Comparison of ENCODE assay signal across 20 cellular contexts in genomic region chr7:155652156-155653124, GRCh38. TPM values are rescaled to one million over a fixed set of nuclear protein-coding genes. Genes with fewer than 3 reads are reported as not detected.
DNase-seq lines count a peak whose midpoint lies in the region; ATAC-seq, FAIRE-seq and TF ChIP-seq lines count a peak whose summit lies in the region.
"Had no signal": no experiment of that assay in that cellular context is flagged by ENCODE, and none has a peak within 500 bp of the region (broad histone marks: within the 10 kb centered on the region; RNA-seq: fewer than 3 reads in every experiment).

No MANE protein-coding gene starts in this region.

- peaks cover 2% of the 10 kb centered on the region for H3K36me3 ChIP-seq in IMR-90 (ENCODE audit: control insufficient read depth, insufficient read depth, low read length)
- H3K36me3 ChIP-seq in small intestine (ENCODE audit: control insufficient read depth in 2 of 2, insufficient read depth in 2 of 2, low read length in 2 of 2): peaks cover 6% of the 10 kb centered on the region in 2 donors

- H3K27me3 ChIP-seq in IMR-90 (ENCODE audit: control insufficient read depth, insufficient read depth, low read length) (no peaks in the 10 kb centered on the region), small intestine (ENCODE audit: control insufficient read depth in 2 of 2, insufficient read depth in 2 of 2, low read length in 2 of 2) (no peaks in the 10 kb centered on the region)

- H3K23ac ChIP-seq in IMR-90 (ENCODE audit: low read depth, low read length): no peak overlapping the region

- H2BK5ac ChIP-seq in IMR-90 (ENCODE audit: low read depth, low read length, poor library complexity, severe bottlenecking): peak overlapping the region; percentile 60

- no peaks in the 10 kb centered on the region; the same call in 1 of the 2 replicates for H3K9me1 ChIP-seq in IMR-90 (ENCODE audit: insufficient read depth, low read length)

- in situ Hi-C loops in IMR-90 (cut with MboI; ENCODE audit: low sequenced_read_pairs): no loop called here

- peaks cover 4 to 38% of the 10 kb centered on the region in 2 experiments; a peak in 3 of 4 replicates for H3K79me1 ChIP-seq in IMR-90 (ENCODE audit: low read depth in 1 of 2, low read length in 2 of 2)

- no TSS peak for BruUV-seq in Calu3 (replicated peaks; lab: Mats Ljungman, UMichigan)
- BruUV-seq in IMR-90 (replicated peaks; lab: Mats Ljungman, UMichigan): no TSS peak

- H3K4me2 ChIP-seq in IMR-90 (ENCODE audit: low read depth, low read length): no peak overlapping the region; the same call in 1 of the 2 replicates

- no peak overlapping the region for H3K14ac ChIP-seq in IMR-90 (replicated peaks; ENCODE audit: low read depth, low read length)

- H3K9me3 ChIP-seq in IMR-90 (ENCODE audit: control insufficient read depth, insufficient read depth, low read length): no peaks in the 10 kb centered on the region
- H3K9me3 ChIP-seq in small intestine (ENCODE audit: control insufficient read depth, low read depth): no peaks in the 10 kb centered on the region

- ATAC-seq in IMR-90 (ENCODE audit: low read depth) (peak; percentile 80), GM19324 (IDR thresholded peaks at IDR 0.05; ENCODE audit: low FRiP score, unreplicated experiment) (no peak)
- ATAC-seq in naive thymus-derived CD8-positive, alpha-beta T cell: no peak
- ATAC-seq: effector memory CD8-positive, alpha-beta T cell; Panc1; sciatic nerve; stimulated activated naive B cell treated with anti-CD40 and anti-IgM and Interleukin-4, amounts not matched to agents 10 μg/mL and 1 μg/mL and 100 μg/mL, for 72 hours had no signal

- peaks cover 7% of the 10 kb centered on the region for H3K4me1 ChIP-seq in IMR-90 (ENCODE audit: control insufficient read depth, insufficient read depth, low read length)
- peaks cover 3% of the 10 kb centered on the region in 2 donors for H3K4me1 ChIP-seq in small intestine (ENCODE audit: control insufficient read depth in 2 of 2, insufficient read depth in 1 of 2, low read depth in 1 of 2, low read length in 1 of 2)

- H2AK5ac ChIP-seq in IMR-90 (ENCODE audit: low read depth, low read length): no peak overlapping the region

- no peak overlapping the region for H2BK15ac ChIP-seq in IMR-90 (ENCODE audit: low read depth, low read length)

- no peak overlapping the region for H2BK120ac ChIP-seq in IMR-90 (ENCODE audit: low read depth, low read length)

- H4K8ac ChIP-seq in IMR-90 (ENCODE audit: low read depth in 2 of 2, low read length in 2 of 2): no peak overlapping the region

- H3K56ac ChIP-seq in IMR-90 (ENCODE audit: extremely low read depth, insufficient read depth, low read length): no peak overlapping the region

- peaks cover 32% of the 10 kb centered on the region for H3K36me3 Mint-ChIP-seq in Calu3 (ENCODE audit: insufficient read depth, unreplicated experiment)
- H3K36me3 Mint-ChIP-seq in naive thymus-derived CD8-positive, alpha-beta T cell: peaks cover 23 to 41% (median 30%) of the 10 kb centered on the region in 3 donors

- no peak overlapping the region for H3K18ac ChIP-seq in IMR-90 (ENCODE audit: low read depth, low read length)

- no CpG with 5 or more reads among the region's 6 CpGs for WGBS in IMR-90 (ENCODE audit: extremely low coverage in 2 of 2, insufficient read length in 1 of 2), 2 experiments
- 83 to 86% (median 84%) methylated on average over 6 of the region's 6 CpGs for WGBS in small intestine, 3 donors

- POLR2A ChIA-PET in IMR-90 (lab: Charles Lee; ENCODE audit: unreplicated experiment): no interaction called here
- POLR2A ChIA-PET in naive thymus-derived CD8-positive, alpha-beta T cell (lab: Charles Lee): interaction anchor here (0.5 kb wide), 1 partner anchor 98 kb away, joined by 3 read pairs; no protein-coding TSS in a partner anchor

- H3K9ac ChIP-seq in IMR-90 (ENCODE audit: low read depth, low read length): no peak overlapping the region

- H3K9me3 Mint-ChIP-seq in Calu3 (ENCODE audit: low read depth, unreplicated experiment): peaks cover 10% of the 10 kb centered on the region
- H3K9me3 Mint-ChIP-seq in naive thymus-derived CD8-positive, alpha-beta T cell: peaks cover 5 to 20% (median 12%) of the 10 kb centered on the region in 9 donors

- H3K27ac ChIP-seq in IMR-90 (ENCODE audit: insufficient read depth, low read length): no peak overlapping the region
- no peak overlapping the region for H3K27ac ChIP-seq in small intestine (ENCODE audit: low read depth in 1 of 2, low read length in 1 of 2)
- H3K27ac ChIP-seq: C4-2B had no signal

- H4K91ac ChIP-seq in IMR-90 (ENCODE audit: insufficient read depth, low read depth, low read length): no peak overlapping the region

- no peak for FAIRE-seq in small intestine (lab: Jason Lieb, UNC)
- FAIRE-seq: H1 had no signal

- H4K20me1 ChIP-seq in IMR-90 (ENCODE audit: insufficient read depth, low read length): peaks cover 82% of the 10 kb centered on the region

- intact Hi-C loops in Calu3 (cut with micrococcal nuclease; ENCODE audit: unreplicated experiment): loop anchor here (5.0 kb wide), 1 partner anchor 40 kb away; no protein-coding TSS in a partner anchor
- intact Hi-C loops in IMR-90 (cut with micrococcal nuclease): no loop called here

- no peaks in the 10 kb centered on the region for H3K27me3 Mint-ChIP-seq in Calu3 (ENCODE audit: unreplicated experiment)
- no peaks in the 10 kb centered on the region for H3K27me3 Mint-ChIP-seq in naive thymus-derived CD8-positive, alpha-beta T cell
- H3K27me3 Mint-ChIP-seq: activated CD4-positive, alpha-beta T cell treated with anti-CD3 and anti-CD28 coated beads, Interleukin-2, amount 10 ng/mL, durations not matched to agents 24 days and 14 days; effector memory CD8-positive, alpha-beta T cell; naive B cell; stimulated activated naive B cell treated with anti-CD40 and anti-IgM and Interleukin-4, amounts not matched to agents 10 μg/mL and 1 μg/mL and 100 μg/mL, for 72 hours had no signal

- H2AK9ac ChIP-seq in IMR-90 (replicated peaks; ENCODE audit: low read depth, low read length, poor library complexity): no peak overlapping the region

- dilution Hi-C loops in IMR-90 (cut with HindIII; ENCODE audit: low sequenced_read_pairs, unreplicated experiment): no loop called here

- TF ChIP-seq CTCF in Calu3 (IDR thresholded peaks at IDR 0.05; ENCODE audit: unreplicated experiment): no peak
- no peak for TF ChIP-seq CTCF in IMR-90 (conservative IDR thresholded peaks at IDR 0.05; ENCODE audit: low read depth, low read length)

- no peak for TF ChIP-seq RAD21 in IMR-90 (IDR thresholded peaks at IDR 0.05; ENCODE audit: low read length)

- no peak overlapping the region for H2AFZ ChIP-seq in IMR-90 (replicated peaks; ENCODE audit: low read length, poor library complexity)

- H4K5ac ChIP-seq in IMR-90 (ENCODE audit: low read depth, low read length): no peak overlapping the region

- peak overlapping the region; percentile 64 for H3K27ac Mint-ChIP-seq in Calu3 (ENCODE audit: unreplicated experiment)
- peak overlapping the region in 2 of 10 donors; percentile 37 to 51 for H3K27ac Mint-ChIP-seq in naive thymus-derived CD8-positive, alpha-beta T cell
- H3K27ac Mint-ChIP-seq: activated CD4-positive, alpha-beta T cell treated with anti-CD3 and anti-CD28 coated beads, Interleukin-2, amount 10 ng/mL, durations not matched to agents 24 days and 14 days; stimulated activated naive B cell treated with anti-CD40 and anti-IgM and Interleukin-4, amounts not matched to agents 10 μg/mL and 1 μg/mL and 100 μg/mL, for 72 hours had no signal

- no peak overlapping the region for H2BK20ac ChIP-seq in IMR-90 (ENCODE audit: low read depth, low read length)

- CTCF ChIA-PET in Calu3 (lab: Charles Lee): no interaction called here
- CTCF ChIA-PET in IMR-90 (lab: Yijun Ruan, JAX): no interaction called here

- DNase-seq in Calu3 (no peak), IMR-90 (peak; percentile 76), dermis blood vessel endothelial cell (peak; percentile 66), small intestine (no peak)
- DNase-seq in naive thymus-derived CD8-positive, alpha-beta T cell: no peak
- no peak for DNase-seq in stimulated activated CD4-positive, alpha-beta T cell treated with anti-CD3 and anti-CD28 coated beads, Interleukin-2, amount 100 ng/mL, for 24 hours
- DNase-seq: activated CD4-positive, alpha-beta T cell treated with anti-CD3 and anti-CD28 coated beads, Interleukin-2, amount 10 ng/mL, durations not matched to agents 24 days and 14 days; effector memory CD8-positive, alpha-beta T cell; KBM-7; left cardiac atrium; naive B cell; NCI-H146; NCI-H510A treated with DMSO at 0.1 percent for 48 hours; stimulated activated naive B cell treated with anti-CD40 and anti-IgM and Interleukin-4, amounts not matched to agents 10 μg/mL and 1 μg/mL and 100 μg/mL, for 72 hours; T-helper 1 cell had no signal

- H3K4me3 Mint-ChIP-seq in Calu3 (ENCODE audit: low read depth, unreplicated experiment): peak overlapping the region; percentile 45
- H3K4me3 Mint-ChIP-seq in naive thymus-derived CD8-positive, alpha-beta T cell: peak overlapping the region in 6 of 10 donors; percentile 1 to 34 (median 25)
- H3K4me3 Mint-ChIP-seq: activated CD4-positive, alpha-beta T cell treated with anti-CD3 and anti-CD28 coated beads, Interleukin-2, amount 10 ng/mL, durations not matched to agents 24 days and 14 days; stimulated activated naive B cell treated with anti-CD40 and anti-IgM and Interleukin-4, amounts not matched to agents 10 μg/mL and 1 μg/mL and 100 μg/mL, for 72 hours had no signal

- H3K4me3 ChIP-seq in IMR-90 (ENCODE audit: insufficient read depth, low read depth, low read length): no peak overlapping the region
- H3K4me3 ChIP-seq in small intestine (ENCODE audit: low read depth in 1 of 2, low read length in 2 of 2): no peak overlapping the region

- no peak for TF ChIP-seq POLR2A in IMR-90 (IDR thresholded peaks at IDR 0.05; ENCODE audit: low read depth, low read length)

- no peak overlapping the region for H3K4ac ChIP-seq in IMR-90 (ENCODE audit: low read depth, low read length)

- H3K4me1 Mint-ChIP-seq in Calu3 (ENCODE audit: low read depth, unreplicated experiment): peaks cover 51% of the 10 kb centered on the region
- H3K4me1 Mint-ChIP-seq in naive thymus-derived CD8-positive, alpha-beta T cell: peaks cover 37 to 94% (median 78%) of the 10 kb centered on the region in 4 donors

TF ChIP-seq in IMR-90, 13 proteins besides CTCF, POLR2A, EP300 and RAD21 (continues in another document):
- TF ChIP-seq CEBPB (IDR thresholded peaks at IDR 0.05; ENCODE audit: low read depth, low read length) (no peak), RCOR1 (IDR thresholded peaks at IDR 0.05; ENCODE audit: insufficient replicate concordance, low read length) (no peak)

RNA-seq across cellular contexts. Expression of gene RBM33, which starts 8.0 kb away (rescaled TPM):
- 82.9 and 85.3 TPM in 2 replicates for total RNA-seq in Calu3 (2022)
- total RNA-seq in IMR-90 (2012; rRNA removed): 7.3 and 10.6 TPM in 2 replicates
- 10.5 and 10.8 TPM in 2 replicates for polyA plus RNA-seq in IMR-90 (2012; rRNA removed)
- polyA plus RNA-seq in IMR-90 (2012; cell fraction: cytosol; rRNA removed): 5.8 and 14.5 TPM in 2 replicates
- polyA plus RNA-seq in IMR-90 (2012; cell fraction: nucleus; rRNA removed; ENCODE audit: low replicate concordance): 43.6 and 56.2 TPM in 2 replicates
- total RNA-seq in dermis blood vessel endothelial cell: 23.1 and 31.3 TPM in 2 replicates
- 100 to 1,000 TPM; 165 to 173 TPM for total RNA-seq in naive thymus-derived CD8-positive, alpha-beta T cell
- polyA plus RNA-seq in naive thymus-derived CD8-positive, alpha-beta T cell: 10 to 100 TPM; 35.3 to 65.3 (median 41.0) TPM
- 10 to 100 TPM in 2 of 3 donors, 1 to 10 TPM in 1; 7.8 to 19.1 (median 11.2) TPM for polyA plus RNA-seq in small intestine

Comparison
In these comparisons a context has a peak if more than half of its experiments do, and no peak if none do; other contexts are left out.
1. DNase-seq: peak in IMR-90 (single experiment) and dermis blood vessel endothelial cell (single experiment); none in Calu3 (single experiment), naive thymus-derived CD8-positive, alpha-beta T cell (0 of 10), small intestine (single experiment) and stimulated activated CD4-positive, alpha-beta T cell treated with anti-CD3 and anti-CD28 coated beads, Interleukin-2, amount 100 ng/mL, for 24 hours (0 of 2).